Comparison of ENCODE assay signal across 19 cellular contexts in the genomic region with DNA sequence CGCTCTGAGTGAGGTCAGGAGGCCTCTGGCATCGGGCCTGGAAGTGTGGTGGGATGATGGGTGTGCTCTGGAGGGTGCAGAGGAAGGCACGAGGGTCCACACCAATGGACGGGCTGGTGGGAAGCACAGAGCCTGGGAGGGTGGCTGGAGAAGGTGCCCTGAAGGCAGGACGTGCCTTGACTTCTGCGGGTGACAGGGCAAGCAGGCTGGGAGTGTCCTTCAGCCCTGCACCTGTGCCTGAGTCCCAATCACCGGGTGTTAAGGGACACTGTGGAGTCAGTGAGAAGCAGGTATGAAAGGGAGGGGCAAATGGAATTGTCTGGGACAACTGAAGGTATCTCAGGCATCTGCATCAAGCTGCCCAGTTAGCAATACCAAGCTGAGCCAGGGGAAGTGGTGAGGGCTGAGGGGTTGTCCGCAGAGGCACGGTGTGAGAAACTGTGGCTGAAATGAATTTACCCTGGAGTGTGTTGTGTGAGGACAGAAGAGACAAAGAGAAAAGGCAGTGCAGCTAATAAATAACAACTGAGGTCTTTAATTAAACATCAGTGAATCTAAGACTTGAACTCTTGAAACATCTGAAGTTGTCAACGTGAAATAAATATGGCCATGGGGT.
"Had no signal": no experiment of that assay in that cellular context is flagged by ENCODE, and none has a peak within 500 bp of the region (broad histone marks: within the 10 kb centered on the region; RNA-seq: fewer than 3 reads in every experiment).

No MANE protein-coding gene starts in this region.

- FAIRE-seq: colon, frontal cortex, small intestine, TTC549 had no signal

- ATAC-seq: activated T-cell treated with anti-CD3 and anti-CD28 coated beads, Interleukin-2, amount 50 U/mL, for 72 hours; left lobe of liver; SK-N-SH treated with all-trans-retinoic acid at 6 μM for 48 hours had no signal

- H3K27ac ChIP-seq: tibial artery had no signal

- H3K4me3 ChIP-seq: heart right ventricle, tibial artery had no signal

- H3K27ac Mint-ChIP-seq: activated naive CD4-positive, alpha-beta T cell treated with anti-CD3 and anti-CD28 coated beads for 36 hours; activated T-cell treated with anti-CD3 and anti-CD28 coated beads, Interleukin-2, amount 50 U/mL, for 72 hours; T-helper 1 cell treated with Interleukin-12 subunit alpha and Interleukin-12 subunit beta and Interleukin-4 antibody, amounts not matched to agents 30 μg/mL and 1 μg/mL, for 36 hours had no signal

- H3K9me3 ChIP-seq: heart right ventricle, tibial artery had no signal

- H3K27me3 Mint-ChIP-seq: memory B cell had no signal

- H3K4me3 Mint-ChIP-seq: activated naive CD4-positive, alpha-beta T cell treated with anti-CD3 and anti-CD28 coated beads for 36 hours; activated T-cell treated with anti-CD3 and anti-CD28 coated beads, Interleukin-2, amount 50 U/mL, for 72 hours; memory B cell; T-helper 1 cell treated with Interleukin-12 subunit alpha and Interleukin-12 subunit beta and Interleukin-4 antibody, amounts not matched to agents 30 μg/mL and 1 μg/mL, for 36 hours had no signal

- H3K27me3 ChIP-seq: heart right ventricle, tibial artery had no signal

- DNase-seq: activated CD4-positive, alpha-beta T cell treated with anti-CD3 and anti-CD28 coated beads, Interleukin-2, amount 50 U/mL, for 1 hour; activated CD4-positive, CD25-positive, alpha-beta regulatory T cell; activated CD8-positive, alpha-beta memory T cell treated with anti-CD3 and anti-CD28 coated beads, Interleukin-2, amount 50 U/mL, for 4 hours; activated naive CD4-positive, alpha-beta T cell treated with anti-CD3 and anti-CD28 coated beads for 36 hours; activated T-cell treated with anti-CD3 and anti-CD28 coated beads, Interleukin-2, amount 50 U/mL, for 72 hours; anterior cingulate cortex; heart right ventricle; islet precursor cell; posterior cingulate gyrus; SHP77; small intestine; tibial artery had no signal

- H3K9me3 Mint-ChIP-seq: activated naive CD4-positive, alpha-beta T cell treated with anti-CD3 and anti-CD28 coated beads for 36 hours; activated T-cell treated with anti-CD3 and anti-CD28 coated beads, Interleukin-2, amount 50 U/mL, for 72 hours; memory B cell; T-helper 1 cell treated with Interleukin-12 subunit alpha and Interleukin-12 subunit beta and Interleukin-4 antibody, amounts not matched to agents 30 μg/mL and 1 μg/mL, for 36 hours had no signal
